Comparison of ENCODE assay signal across 13 cellular contexts in the genomic region with DNA sequence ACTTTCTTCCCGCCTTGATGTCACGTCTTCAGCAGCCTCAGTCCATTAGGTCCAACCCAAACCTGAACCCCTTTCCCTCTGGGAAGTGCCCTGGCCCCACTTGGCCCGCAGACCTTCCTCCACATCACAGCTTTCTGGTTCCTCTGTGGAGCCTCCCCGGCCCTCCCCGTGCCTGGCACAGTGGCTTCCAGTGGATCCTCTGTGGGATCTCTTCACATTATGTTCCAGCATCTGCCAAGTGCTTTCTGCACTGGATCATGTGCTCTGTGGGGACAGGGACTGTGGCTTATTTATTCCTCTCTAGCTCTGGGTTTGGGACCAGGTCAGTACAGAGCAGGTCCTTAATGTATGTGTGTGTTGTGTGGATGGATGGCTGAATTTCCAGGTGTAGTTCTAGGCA. TPM values are rescaled to one million over a fixed set of nuclear protein-coding genes. Genes with fewer than 3 reads are reported as not detected.
DNase-seq lines count a peak whose midpoint lies in the region; ATAC-seq, FAIRE-seq and TF ChIP-seq lines count a peak whose summit lies in the region.
"Had no signal": no experiment of that assay in that cellular context is flagged by ENCODE, and none has a peak within 500 bp of the region (broad histone marks: within the 10 kb centered on the region; RNA-seq: fewer than 3 reads in every experiment).

No MANE protein-coding gene starts in this region.

- H3K4me1 ChIP-seq in K562 (replicated peaks in 1 of 2; ENCODE audit: control insufficient read depth in 2 of 2, insufficient read depth in 2 of 2, low read length in 2 of 2) (peaks cover 17 to 28% of the 10 kb centered on the region in 2 experiments), sigmoid colon (peaks cover 0 to 37% (median 33%) of the 10 kb centered on the region in 4 donors)

- intact Hi-C loops in K562 (cut with micrococcal nuclease): loop anchor here (5.0 kb wide), 1 partner anchor 46 kb away; a partner anchor contains a TSS
- intact Hi-C loops in sigmoid colon (cut with DNase I): no loop called here

- DNase-seq in K562 (ENCODE audit: extremely low read depth in 1 of 4, low spot score in 3 of 4) (no peak), hypothalamus (lab: John Stamatoyannopoulos, UW) (peak in 26 of 51 donors; percentile 27 to 79 (median 50)), sigmoid colon (no peak), NCI-H2107 treated with DMSO at 0.1 percent for 48 hours (lab: John Stamatoyannopoulos, UW; ENCODE audit: unreplicated experiment) (no peak), AML-193 (lab: John Stamatoyannopoulos, UW) (no peak), coronary artery (ENCODE audit: low spot score) (no peak)
- DNase-seq in activated effector memory CD4-positive, alpha-beta T cell treated with anti-CD3 and anti-CD28 coated beads, Interleukin-2, amount 50 U/mL, for 16 hours: no peak
- DNase-seq: activated B cell treated with CpG ODN at 0.5 μM for 24 hours; activated T-cell treated with anti-CD3 and anti-CD28 coated beads, Interleukin-2, amount 50 U/mL, for 4 hours; naive thymus-derived CD8-positive, alpha-beta T cell; NCI-H446; SIG-M5 had no signal

- no peak for ATAC-seq in K562
- ATAC-seq: activated T-cell treated with anti-CD3 and anti-CD28 coated beads, Interleukin-2, amount 50 U/mL, for 4 hours; naive thymus-derived CD8-positive, alpha-beta T cell had no signal

- TF ChIP-seq POLR2A in K562 (conservative IDR thresholded peaks at IDR 0.05): no peak
- TF ChIP-seq POLR2A in sigmoid colon (IDR thresholded peaks at IDR 0.05): no peak

- no peaks in the 10 kb centered on the region for H4K20me1 ChIP-seq in K562 (replicated peaks; ENCODE audit: control insufficient read depth, insufficient read depth, low read length)

- no peak for FAIRE-seq in K562 (lab: Jason Lieb, UNC)

- no peak overlapping the region for H2AFZ ChIP-seq in K562 (ENCODE audit: low read depth, low read length)

- TF ChIP-seq EP300 in K562 (IDR thresholded peaks at IDR 0.05; ENCODE audit: low read length): no peak
- no peak for TF ChIP-seq EP300 in sigmoid colon (IDR thresholded peaks at IDR 0.05)

- H3K4me3 ChIP-seq in K562 (no peak overlapping the region), sigmoid colon (no peak overlapping the region), coronary artery (no peak overlapping the region)

- CTCF ChIA-PET in K562 (lab: Yijun Ruan, JAX; ENCODE audit: low intra/inter-chr PET ratio): no interaction called here

- peaks cover 88% of the 10 kb centered on the region for H3K36me3 ChIP-seq in K562 (ENCODE audit: control insufficient read depth, insufficient read depth, low read length)
- H3K36me3 ChIP-seq in sigmoid colon: peaks cover 12 to 88% (median 51%) of the 10 kb centered on the region in 4 donors

- TF ChIP-seq RAD21 in K562 (CRISPR knock-in tag; conservative IDR thresholded peaks at IDR 0.05 in 1 of 2, IDR thresholded peaks at IDR 0.05 in 1 of 2): no peak

- H3K9me1 ChIP-seq in K562 (ENCODE audit: control insufficient read depth, insufficient read depth, low read length): no peaks in the 10 kb centered on the region

- peaks cover 13% of the 10 kb centered on the region for H3K79me2 ChIP-seq in K562 (ENCODE audit: control insufficient read depth, insufficient read depth, low read length)

- no peaks in the 10 kb centered on the region for H3K9me3 ChIP-seq in K562 (replicated peaks; ENCODE audit: control insufficient read depth, insufficient read depth, low read depth, low read length)
- H3K9me3 ChIP-seq in sigmoid colon: no peaks in the 10 kb centered on the region

- no TSS peak for BruUV-seq in K562 (replicated peaks; lab: Mats Ljungman, UMichigan)

- H3K27ac ChIP-seq in C4-2B: peak overlapping the region; percentile 89
- peak overlapping the region; percentile 65; the same call in 2 of the 3 replicates for H3K27ac ChIP-seq in K562 (ENCODE audit: extremely low read depth, low read depth, low read length)
- peak overlapping the region; percentile 29 to 79 (median 67) for H3K27ac ChIP-seq in sigmoid colon
- H3K27ac ChIP-seq in coronary artery: peak overlapping the region in 1 of 2 donors; percentile 71

- H3K4me2 ChIP-seq in K562 (ENCODE audit: insufficient read depth, low read length): peak overlapping the region; percentile 61; the same call in 1 of the 2 replicates

- no peak for TF ChIP-seq CTCF in C4-2B (conservative IDR thresholded peaks at IDR 0.05)
- TF ChIP-seq CTCF in K562 (IDR thresholded peaks at IDR 0.05 in 2 of 3, conservative IDR thresholded peaks at IDR 0.05 in 1 of 3; ENCODE audit: insufficient read depth in 2 of 3, low read depth in 1 of 3, low read length in 3 of 3): no peak
- no peak for TF ChIP-seq CTCF in sigmoid colon (IDR thresholded peaks at IDR 0.05)
- TF ChIP-seq CTCF in coronary artery (IDR thresholded peaks at IDR 0.05): no peak

- 80% methylated on average over 5 of the region's 5 CpGs for WGBS in K562 (ENCODE audit: insufficient coverage, low coverage, missing lambda C conversion rate)
- 90 to 91% methylated on average over 5 of the region's 5 CpGs for WGBS in sigmoid colon, 2 donors

- POLR2A ChIA-PET in K562 (lab: Yijun Ruan, JAX): no interaction called here

- in situ Hi-C loops in K562 (cut with MboI): no loop called here

- H3K9ac ChIP-seq in K562 (ENCODE audit: insufficient read depth in 1 of 2, low read depth in 2 of 2, low read length in 2 of 2): peak overlapping the region; percentile 19 to 63; a peak in 2 of 4 replicates

- H3K27me3 ChIP-seq in K562 (ENCODE audit: control insufficient read depth in 2 of 2, insufficient read depth in 2 of 2, low read length in 2 of 2) (no peaks in the 10 kb centered on the region), sigmoid colon (no peaks in the 10 kb centered on the region)

RNA-seq across cellular contexts. Expression of a gene that starts 30.9 kb away (rescaled TPM):
- 27.2 and 67.1 TPM in 2 replicates for total RNA-seq in K562 (2011; cell fraction: chromatin; rRNA removed; ENCODE audit: low replicate concordance)
- 34.1 and 37.9 TPM in 2 replicates for total RNA-seq in K562 (2011; cell fraction: nucleolus; rRNA removed)
- total RNA-seq in K562 (2011; cell fraction: nucleoplasm; rRNA removed): 29.8 and 33.0 TPM in 2 replicates
- total RNA-seq in K562 (2014; rRNA removed) (14.2 and 14.3 TPM in 2 replicates), K562 (2014; rRNA removed; fragmentation: Illumina TruSeq; extraction: Trizol) (13.8 and 17.7 TPM in 2 replicates), K562 (2015; rRNA removed; fragmentation: Illumina TruSeq; extraction: Trizol) (21.7 and 22.2 TPM in 2 replicates), K562 (2021) (48.4 and 49.8 TPM in 2 replicates), sigmoid colon (10 to 100 TPM; 10.3 to 14.4 (median 12.2) TPM)
- polyA plus RNA-seq in K562 (2011; rRNA removed) (33.8 and 33.9 TPM in 2 replicates), K562 (2014; fragmentation: Illumina TruSeq; extraction: Trizol) (38.6 and 39.5 TPM in 2 replicates), K562 (2014; fragmentation: Nextera tagmentation; extraction: Ambion mirVana) (10 to 100 TPM in 1 of 2 experiments, 1 to 10 TPM in 1; 5.3 to 10.3 TPM), K562 (2014; rRNA removed) (32.5 and 33.8 TPM in 2 replicates), sigmoid colon (10 to 100 TPM in 1 of 3 donors, 1 to 10 TPM in 2; 4.6 to 19.7 (median 7.2) TPM)
- 46.1 and 57.0 TPM in 2 replicates for polyA plus RNA-seq in K562 (2011; cell fraction: cytosol; rRNA removed)
- 24.1 and 29.3 TPM in 2 replicates for polyA plus RNA-seq in K562 (2011; cell fraction: nucleus; rRNA removed)
- 20.2 and 42.2 TPM in 2 replicates for polyA plus RNA-seq in K562 (2012)
- 30.2 and 42.0 TPM in 2 replicates for polyA minus RNA-seq in K562 (2011; rRNA and poly(A)+ RNA removed)
- 12.9 and 14.1 TPM in 2 replicates for polyA minus RNA-seq in K562 (2011; cell fraction: cytosol; rRNA and poly(A)+ RNA removed)
- 14.0 and 14.7 TPM in 2 replicates for polyA minus RNA-seq in K562 (2011; cell fraction: nucleus; rRNA and poly(A)+ RNA removed)

RNA-seq across cellular contexts. Expression of a gene that starts 44.5 kb away (rescaled TPM):
- total RNA-seq in K562 (2011; cell fraction: chromatin; rRNA removed; ENCODE audit: low replicate concordance): 66.8 and 134 TPM in 2 replicates
- 96.2 and 100 TPM in 2 replicates for total RNA-seq in K562 (2011; cell fraction: nucleolus; rRNA removed)
- 83.8 and 84.8 TPM in 2 replicates for total RNA-seq in K562 (2011; cell fraction: nucleoplasm; rRNA removed)
- 84.1 and 116 TPM in 2 replicates for total RNA-seq in K562 (2014; rRNA removed)
- total RNA-seq in K562 (2014; rRNA removed; fragmentation: Illumina TruSeq; extraction: Trizol): 34.1 and 42.1 TPM in 2 replicates
- total RNA-seq in K562 (2015; rRNA removed; fragmentation: Illumina TruSeq; extraction: Trizol): 52.5 and 53.3 TPM in 2 replicates
- 117 and 119 TPM in 2 replicates for total RNA-seq in K562 (2021)
- 17.0 and 41.7 TPM in 2 replicates for polyA plus RNA-seq in K562 (2011; rRNA removed)
- polyA plus RNA-seq in K562 (2011; cell fraction: cytosol; rRNA removed): 32.6 and 36.3 TPM in 2 replicates
- polyA plus RNA-seq in K562 (2011; cell fraction: nucleus; rRNA removed): 119 and 126 TPM in 2 replicates
- 86.0 and 125 TPM in 2 replicates for polyA plus RNA-seq in K562 (2012)
- polyA plus RNA-seq in K562 (2014; fragmentation: Illumina TruSeq; extraction: Trizol): 109 and 111 TPM in 2 replicates
- 10 to 100 TPM; 16.2 to 28.7 TPM for polyA plus RNA-seq in K562 (2014; fragmentation: Nextera tagmentation; extraction: Ambion mirVana)
- polyA plus RNA-seq in K562 (2014; rRNA removed): 43.2 and 54.6 TPM in 2 replicates
- polyA minus RNA-seq in K562 (2011; rRNA and poly(A)+ RNA removed): 14.8 and 25.3 TPM in 2 replicates
- 42.2 and 69.6 TPM in 2 replicates for polyA minus RNA-seq in K562 (2011; cell fraction: cytosol; rRNA and poly(A)+ RNA removed)
- 39.7 and 49.1 TPM in 2 replicates for polyA minus RNA-seq in K562 (2011; cell fraction: nucleus; rRNA and poly(A)+ RNA removed)
- total RNA-seq in sigmoid colon: 10 to 100 TPM; 67.3 to 90.3 (median 83.0) TPM
- polyA plus RNA-seq in sigmoid colon: 100 to 1,000 TPM; 106 to 157 (median 127) TPM

RNA-seq across cellular contexts. Expression of a gene that starts 44.9 kb away (rescaled TPM):
- 13.0 and 18.7 TPM in 2 replicates for total RNA-seq in K562 (2011; cell fraction: chromatin; rRNA removed; ENCODE audit: low replicate concordance)
- 18.2 and 18.6 TPM in 2 replicates for total RNA-seq in K562 (2011; cell fraction: nucleolus; rRNA removed)
- total RNA-seq in K562 (2011; cell fraction: nucleoplasm; rRNA removed): 19.8 and 20.8 TPM in 2 replicates
- total RNA-seq in K562 (2014; rRNA removed): 92.7 and 94.8 TPM in 2 replicates
- total RNA-seq in K562 (2014; rRNA removed; fragmentation: Illumina TruSeq; extraction: Trizol): 112 and 117 TPM in 2 replicates
- 97.7 and 101 TPM in 2 replicates for total RNA-seq in K562 (2015; rRNA removed; fragmentation: Illumina TruSeq; extraction: Trizol)
- 69.5 and 73.2 TPM in 2 replicates for total RNA-seq in K562 (2021)
- 94.3 and 119 TPM in 2 replicates for polyA plus RNA-seq in K562 (2011; rRNA removed)
- polyA plus RNA-seq in K562 (2011; cell fraction: cytosol; rRNA removed): 65.2 and 100 TPM in 2 replicates
- 24.5 and 36.1 TPM in 2 replicates for polyA plus RNA-seq in K562 (2011; cell fraction: nucleus; rRNA removed)
- 39.8 and 74.3 TPM in 2 replicates for polyA plus RNA-seq in K562 (2012)
- polyA plus RNA-seq in K562 (2014; fragmentation: Illumina TruSeq; extraction: Trizol): 101 and 109 TPM in 2 replicates
- 10 to 100 TPM; 14.2 to 30.9 TPM for polyA plus RNA-seq in K562 (2014; fragmentation: Nextera tagmentation; extraction: Ambion mirVana)
- polyA plus RNA-seq in K562 (2014; rRNA removed): 144 and 150 TPM in 2 replicates
- 45.3 and 47.4 TPM in 2 replicates for polyA minus RNA-seq in K562 (2011; rRNA and poly(A)+ RNA removed)
- 10.5 and 16.9 TPM in 2 replicates for polyA minus RNA-seq in K562 (2011; cell fraction: cytosol; rRNA and poly(A)+ RNA removed)
- 6.3 and 9.4 TPM in 2 replicates for polyA minus RNA-seq in K562 (2011; cell fraction: nucleus; rRNA and poly(A)+ RNA removed)
- total RNA-seq in sigmoid colon: 10 to 100 TPM; 31.9 to 54.2 (median 44.4) TPM
- 10 to 100 TPM; 49.2 to 59.6 (median 59.6) TPM for polyA plus RNA-seq in sigmoid colon

RNA-seq across cellular contexts. Expression of a gene that starts 47.4 kb away (rescaled TPM):
- total RNA-seq in K562 (2011; cell fraction: chromatin; rRNA removed; ENCODE audit: low replicate concordance): 0.16 TPM in 1 of 2 replicates, not detected in the other
- total RNA-seq in K562 (2011; cell fraction: nucleolus; rRNA removed): 0.13 TPM in 1 of 2 replicates, not detected in the other
- not detected in 2 replicates for total RNA-seq in K562 (2011; cell fraction: nucleoplasm; rRNA removed)
- total RNA-seq in K562 (2014; rRNA removed) (not detected in 2 replicates), K562 (2014; rRNA removed; fragmentation: Illumina TruSeq; extraction: Trizol) (not detected in 2 replicates), K562 (2015; rRNA removed; fragmentation: Illumina TruSeq; extraction: Trizol) (not detected in 2 replicates), K562 (2021) (0.09 and 0.11 TPM in 2 replicates), sigmoid colon (10 to 100 TPM in 2 of 4 donors, 1 to 10 TPM in 2; 6.4 to 19.9 (median 10.6) TPM)
- polyA plus RNA-seq in K562 (2011; rRNA removed) (not detected in 2 replicates), K562 (2014; fragmentation: Illumina TruSeq; extraction: Trizol) (not detected in 2 replicates), K562 (2014; fragmentation: Nextera tagmentation; extraction: Ambion mirVana) (not detected), K562 (2014; rRNA removed) (0.09 TPM in 1 of 2 replicates, not detected in the other), sigmoid colon (1 to 10 TPM in 1 of 3 donors, under 1 TPM in 2; 0.46 to 1.2 (median 0.60) TPM)
- polyA plus RNA-seq in K562 (2011; cell fraction: cytosol; rRNA removed): 0.01 and 0.06 TPM in 2 replicates
- 0.08 and 0.14 TPM in 2 replicates for polyA plus RNA-seq in K562 (2011; cell fraction: nucleus; rRNA removed)
- 0.09 and 0.10 TPM in 2 replicates for polyA plus RNA-seq in K562 (2012)
- not detected in 2 replicates for polyA minus RNA-seq in K562 (2011; rRNA and poly(A)+ RNA removed)
- polyA minus RNA-seq in K562 (2011; cell fraction: cytosol; rRNA and poly(A)+ RNA removed): not detected in 2 replicates
- not detected in 2 replicates for polyA minus RNA-seq in K562 (2011; cell fraction: nucleus; rRNA and poly(A)+ RNA removed)
- total RNA-seq: activated B cell treated with CpG ODN at 0.5 μM for 24 hours; naive thymus-derived CD8-positive, alpha-beta T cell had no signal
- polyA plus RNA-seq: naive thymus-derived CD8-positive, alpha-beta T cell had no signal

Comparison
In these comparisons a context has a peak if more than half of its experiments do, and no peak if none do; other contexts are left out.
1. DNase-seq: peak in hypothalamus (26 of 51); none in K562 (0 of 4), sigmoid colon (single experiment), NCI-H2107 treated with DMSO at 0.1 percent for 48 hours (single experiment), activated effector memory CD4-positive, alpha-beta T cell treated with anti-CD3 and anti-CD28 coated beads, Interleukin-2, amount 50 U/mL, for 16 hours (single experiment), AML-193 (0 of 2) and coronary artery (single experiment).